In genomic region chr3:132418916-132419315, GRCh38 we compare ENCODE assay signal across 9 cellular contexts. TPM values are rescaled to one million over a fixed set of nuclear protein-coding genes. Genes with fewer than 3 reads are reported as not detected.
DNase-seq lines count a peak whose midpoint lies in the region; ATAC-seq, FAIRE-seq and TF ChIP-seq lines count a peak whose summit lies in the region.
"Had no signal": no experiment of that assay in that cellular context is flagged by ENCODE, and none has a peak within 500 bp of the region (broad histone marks: within the 10 kb centered on the region; RNA-seq: fewer than 3 reads in every experiment).

No MANE protein-coding gene starts in this region.

- peaks cover 32% of the 10 kb centered on the region for H3K4me1 ChIP-seq in vagina

- no peak overlapping the region for H3K27ac ChIP-seq in vagina
- H3K27ac ChIP-seq: parathyroid adenoma had no signal

- no peak for DNase-seq in Calu3
- peak; percentile 29 for DNase-seq in NAMALWA (ENCODE audit: low spot score)
- peak; percentile 26 for DNase-seq in bronchial epithelial cell (ENCODE audit: low read depth)
- DNase-seq in naive thymus-derived CD8-positive, alpha-beta T cell: no peak
- no peak for DNase-seq in NCI-H1930 (lab: John Stamatoyannopoulos, UW)
- DNase-seq in vagina (ENCODE audit: extremely low spot score in 2 of 2): no peak

- no peaks in the 10 kb centered on the region for H3K27me3 Mint-ChIP-seq in Calu3 (ENCODE audit: unreplicated experiment)
- peaks cover 0 to 1% (median 0%) of the 10 kb centered on the region in 5 donors for H3K27me3 Mint-ChIP-seq in naive thymus-derived CD8-positive, alpha-beta T cell

- H3K27me3 ChIP-seq in bronchial epithelial cell (ENCODE audit: control insufficient read depth, insufficient read depth, low read length) (no peaks in the 10 kb centered on the region), vagina (no peaks in the 10 kb centered on the region)

- no peak for TF ChIP-seq POLR2A in vagina (IDR thresholded peaks at IDR 0.05)

- H3K36me3 Mint-ChIP-seq in Calu3 (ENCODE audit: insufficient read depth, unreplicated experiment): peaks cover 25% of the 10 kb centered on the region
- peaks cover 0 to 8% (median 0%) of the 10 kb centered on the region in 3 donors for H3K36me3 Mint-ChIP-seq in naive thymus-derived CD8-positive, alpha-beta T cell

- BruUV-seq in Calu3 (replicated peaks; lab: Mats Ljungman, UMichigan): no TSS peak

- H3K4me3 Mint-ChIP-seq in Calu3 (ENCODE audit: low read depth, unreplicated experiment): peak overlapping the region; percentile 91
- H3K4me3 Mint-ChIP-seq in naive thymus-derived CD8-positive, alpha-beta T cell: peak overlapping the region in 9 of 10 donors; percentile 95 to 100 (median 99)

- no peak for ATAC-seq in naive thymus-derived CD8-positive, alpha-beta T cell
- ATAC-seq in GM21390 (IDR thresholded peaks at IDR 0.05; ENCODE audit: unreplicated experiment) (no peak), GM21723 (IDR thresholded peaks at IDR 0.05; ENCODE audit: unreplicated experiment) (no peak)

- H3K4me1 Mint-ChIP-seq in Calu3 (ENCODE audit: low read depth, unreplicated experiment): peaks cover 41% of the 10 kb centered on the region
- peaks cover 15 to 47% (median 38%) of the 10 kb centered on the region in 4 donors for H3K4me1 Mint-ChIP-seq in naive thymus-derived CD8-positive, alpha-beta T cell

- CTCF ChIA-PET in Calu3 (lab: Charles Lee): no interaction called here

- intact Hi-C loops in Calu3 (cut with micrococcal nuclease; ENCODE audit: unreplicated experiment): loop anchor here (5.0 kb wide), 1 partner anchor 162 kb away; no protein-coding TSS in a partner anchor
- intact Hi-C loops in vagina (cut with DNase I): no loop called here

- peak overlapping the region; percentile 90 for H3K27ac Mint-ChIP-seq in Calu3 (ENCODE audit: unreplicated experiment)
- peak overlapping the region in 7 of 10 donors; percentile 26 to 99 (median 64) for H3K27ac Mint-ChIP-seq in naive thymus-derived CD8-positive, alpha-beta T cell

- H3K9me3 ChIP-seq in vagina: no peaks in the 10 kb centered on the region

- H3K36me3 ChIP-seq in bronchial epithelial cell (ENCODE audit: control insufficient read depth, insufficient read depth, low read length): no peaks in the 10 kb centered on the region
- H3K36me3 ChIP-seq in vagina: no peaks in the 10 kb centered on the region

- POLR2A ChIA-PET in naive thymus-derived CD8-positive, alpha-beta T cell (lab: Charles Lee): no interaction called here

- H3K9me3 Mint-ChIP-seq in Calu3 (ENCODE audit: low read depth, unreplicated experiment): no peaks in the 10 kb centered on the region
- no peaks in the 10 kb centered on the region for H3K9me3 Mint-ChIP-seq in naive thymus-derived CD8-positive, alpha-beta T cell

- FAIRE-seq in bronchial epithelial cell (lab: Jason Lieb, UNC): no peak

- H3K4me3 ChIP-seq in bronchial epithelial cell (ENCODE audit: low read depth, low read length) (peak overlapping the region; percentile 53), vagina (peak overlapping the region in 1 of 2 donors; percentile 98)

- TF ChIP-seq CTCF in Calu3 (IDR thresholded peaks at IDR 0.05; ENCODE audit: unreplicated experiment): no peak
- TF ChIP-seq CTCF in bronchial epithelial cell (IDR thresholded peaks at IDR 0.05; ENCODE audit: insufficient read depth, low read length, severe bottlenecking): no peak
- no peak for TF ChIP-seq CTCF in vagina (IDR thresholded peaks at IDR 0.05)

RNA-seq across cellular contexts. Expression of gene DNAJC13, which starts 1.6 kb away (rescaled TPM):
- 72.4 and 75.6 TPM in 2 replicates for total RNA-seq in Calu3 (2022)
- total RNA-seq in bronchial epithelial cell: 34.2 and 37.8 TPM in 2 replicates
- total RNA-seq in naive thymus-derived CD8-positive, alpha-beta T cell: 10 to 100 TPM; 36.2 to 45.9 TPM
- 1 to 10 TPM; 7.6 to 8.9 (median 8.3) TPM for polyA plus RNA-seq in naive thymus-derived CD8-positive, alpha-beta T cell
- 26.5 TPM for total RNA-seq in vagina

Comparison
In these comparisons a context has a peak if more than half of its experiments do, and no peak if none do; other contexts are left out.
1. DNase-seq: peak in NAMALWA (single experiment) and bronchial epithelial cell (single experiment); none in Calu3 (single experiment), naive thymus-derived CD8-positive, alpha-beta T cell (0 of 10), NCI-H1930 (0 of 2) and vagina (0 of 2).